In the genomic region with DNA sequence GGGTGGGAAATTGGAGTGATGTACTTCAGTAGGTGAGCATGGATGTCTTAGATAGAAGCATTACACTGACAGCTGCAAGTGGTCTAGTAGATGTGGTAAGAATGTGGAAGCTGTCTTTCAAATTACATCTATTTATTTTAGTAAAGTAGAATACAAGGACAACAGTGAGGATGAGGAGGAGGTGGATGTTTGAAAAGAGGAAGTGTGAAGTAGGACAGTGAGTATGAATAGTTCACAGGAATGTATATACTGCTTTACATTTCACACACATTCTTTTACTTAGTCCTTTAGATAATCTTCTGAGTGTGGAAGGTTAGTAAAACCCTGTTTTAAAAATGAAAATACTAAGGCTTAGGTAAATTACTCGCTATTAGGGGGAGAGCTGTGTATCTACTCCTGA, we compare ENCODE assay signal across 1 cellular context.
TF ChIP-seq lines count a peak whose summit lies in the region.

No MANE protein-coding gene starts in this region.

TF ChIP-seq in K562, 482 proteins besides CTCF, POLR2A, EP300 and RAD21 (continued from another document):
- TF ChIP-seq ZKSCAN3 (CRISPR knock-in tag; IDR thresholded peaks at IDR 0.05), result no peak
